Comparison of ENCODE assay signal across 1 cellular context in genomic region chr17:60135160-60135950, GRCh38.
TF ChIP-seq lines count a peak whose summit lies in the region.

No MANE protein-coding gene starts in this region.

TF ChIP-seq in K562, 482 proteins besides CTCF, POLR2A, EP300 and RAD21 (continued from another document):
- TF ChIP-seq ATF6 (CRISPR knock-in tag; IDR thresholded peaks at IDR 0.05): peak; percentile 76; the same call in 1 of the 2 replicates
- peak; percentile 68 for TF ChIP-seq C11orf30 (IDR thresholded peaks at IDR 0.05; ENCODE audit: low read depth)
- TF ChIP-seq XRCC5 (IDR thresholded peaks at IDR 0.05; ENCODE audit: low read depth, low read length): peak; percentile 96
- no peak for TF ChIP-seq CBX1 (IDR thresholded peaks at IDR 0.05; ENCODE audit: low read depth)
- no peak for TF ChIP-seq ZFP30 (CRISPR knock-in tag; IDR thresholded peaks at IDR 0.05; ENCODE audit: borderline replicate concordance)
- TF ChIP-seq CREB3L1 (IDR thresholded peaks at IDR 0.05; ENCODE audit: borderline replicate concordance, low read depth): peak; percentile 34; the same call in 1 of the 2 replicates
- peak; percentile 80 for TF ChIP-seq ETS1 (conservative IDR thresholded peaks at IDR 0.05; ENCODE audit: control insufficient read depth, low read depth, low read length)
- TF ChIP-seq POLR2AphosphoS2 (IDR thresholded peaks at IDR 0.05; ENCODE audit: low read length): no peak
- no peak for TF ChIP-seq ETV1 (tag; conservative IDR thresholded peaks at IDR 0.05; ENCODE audit: low read depth)
TF ChIP-seq in K562: peak in this region for 108.
